ENCODE assay signal across 25 cellular contexts in the genomic region with DNA sequence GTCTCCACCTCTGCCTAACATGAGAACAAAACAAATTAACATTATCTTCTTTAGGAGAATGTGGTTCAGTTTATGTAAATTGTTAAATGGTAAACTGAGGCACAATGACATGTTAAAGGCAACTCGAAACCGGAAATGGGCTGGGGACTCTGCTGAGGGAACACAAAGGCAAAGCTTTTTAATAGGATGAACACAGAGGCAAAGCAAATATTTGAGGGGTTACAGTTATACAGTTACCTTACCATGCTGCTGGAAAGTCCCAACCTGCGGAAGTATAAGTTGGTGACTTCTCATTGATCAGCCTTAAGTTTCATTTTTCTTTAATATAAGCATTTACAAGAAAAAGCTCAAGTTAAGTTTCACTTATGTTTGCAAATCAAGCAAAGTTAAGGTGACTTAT.
"Had no signal": no experiment of that assay in that cellular context is flagged by ENCODE, and none has a peak within 500 bp of the region (broad histone marks: within the 10 kb centered on the region; RNA-seq: fewer than 3 reads in every experiment).

No MANE protein-coding gene starts in this region.

- H3K4me3 Mint-ChIP-seq: activated naive CD4-positive, alpha-beta T cell treated with anti-CD3 and anti-CD28 coated beads, Interleukin-2, amount 50 U/mL, for 24 hours; activated T-helper 1 cell treated with anti-CD3 and anti-CD28 coated beads, Interleukin-12 subunit alpha, Interleukin-12 subunit beta, Interleukin-2, Interleukin-4 antibody, amounts not matched to agents 30 ng/mL and 10 ng/mL and 1 ng/mL, durations not matched to agents 14 hours and 24 hours and 36 hours; dendritic cell treated with granulocyte-macrophage colony-stimulating factor and Interleukin-4, amounts not matched to agents 40 ng/mL and 50 ng/mL, for 4 days; natural killer cell treated with Interleukin-12 subunit alpha and Interleukin-12 subunit beta and Interleukin-15 and Interleukin-18, amount 100 ng/mL, for 72 hours; stimulated activated naive B cell treated with anti-CD40 and anti-IgM and Interleukin-4, amounts not matched to agents 10 μg/mL and 1 μg/mL and 100 μg/mL, for 72 hours; WTC11 had no signal

- H3K36me3 Mint-ChIP-seq: activated naive CD4-positive, alpha-beta T cell treated with anti-CD3 and anti-CD28 coated beads, Interleukin-2, amount 50 U/mL, for 24 hours; natural killer cell treated with Interleukin-12 subunit alpha and Interleukin-12 subunit beta and Interleukin-15 and Interleukin-18, amount 100 ng/mL, for 72 hours; stimulated activated naive B cell treated with anti-CD40 and anti-IgM and Interleukin-4, amounts not matched to agents 10 μg/mL and 1 μg/mL and 100 μg/mL, for 72 hours; WTC11 had no signal

- H3K27me3 ChIP-seq: adrenal gland, ascending aorta, brain microvascular endothelial cell, heart left ventricle, sigmoid colon, transverse colon had no signal

- H3K27ac ChIP-seq: adrenal gland, ascending aorta, brain microvascular endothelial cell, heart left ventricle, sigmoid colon, transverse colon had no signal

- H3K9me3 Mint-ChIP-seq: activated naive CD4-positive, alpha-beta T cell treated with anti-CD3 and anti-CD28 coated beads, Interleukin-2, amount 50 U/mL, for 24 hours; activated T-helper 1 cell treated with anti-CD3 and anti-CD28 coated beads, Interleukin-12 subunit alpha, Interleukin-12 subunit beta, Interleukin-2, Interleukin-4 antibody, amounts not matched to agents 30 ng/mL and 10 ng/mL and 1 ng/mL, durations not matched to agents 14 hours and 24 hours and 36 hours; WTC11 had no signal

- H3K27ac Mint-ChIP-seq: activated naive CD4-positive, alpha-beta T cell treated with anti-CD3 and anti-CD28 coated beads, Interleukin-2, amount 50 U/mL, for 24 hours; activated T-helper 1 cell treated with anti-CD3 and anti-CD28 coated beads, Interleukin-12 subunit alpha, Interleukin-12 subunit beta, Interleukin-2, Interleukin-4 antibody, amounts not matched to agents 30 ng/mL and 10 ng/mL and 1 ng/mL, durations not matched to agents 14 hours and 24 hours and 36 hours; dendritic cell treated with granulocyte-macrophage colony-stimulating factor and Interleukin-4, amounts not matched to agents 40 ng/mL and 50 ng/mL, for 4 days; natural killer cell treated with Interleukin-12 subunit alpha and Interleukin-12 subunit beta and Interleukin-15 and Interleukin-18, amount 100 ng/mL, for 72 hours; progenitor cell of endocrine pancreas; stimulated activated naive B cell treated with anti-CD40 and anti-IgM and Interleukin-4, amounts not matched to agents 10 μg/mL and 1 μg/mL and 100 μg/mL, for 72 hours; WTC11 had no signal

- DNase-seq: activated CD4-positive, alpha-beta T cell treated with anti-CD3 and anti-CD28 coated beads for 4 hours; activated CD4-positive, alpha-beta T cell treated with anti-CD3 and anti-CD28 coated beads, Interleukin-2, amount 50 U/mL, for 48 hours; activated gamma-delta T cell; adrenal gland; brain microvascular endothelial cell; caudate nucleus; effector CD4-positive, alpha-beta T cell; heart left ventricle; islet precursor cell; left cardiac atrium; retina; sigmoid colon; stimulated activated CD4-positive, alpha-beta T cell treated with anti-CD3 and anti-CD28 coated beads, Interleukin-15, amount 100 ng/mL, for 24 hours; stimulated activated CD8-positive, alpha-beta memory T cell treated with anti-CD3 and anti-CD28 coated beads, Interleukin-4, amount 100 ng/mL, for 48 hours; stimulated activated naive B cell treated with anti-CD40 and anti-IgM and Interleukin-4, amounts not matched to agents 10 μg/mL and 1 μg/mL and 100 μg/mL, for 72 hours; transverse colon had no signal

- H3K4me3 ChIP-seq: adrenal gland, ascending aorta, heart left ventricle, sigmoid colon, smooth muscle cell, transverse colon had no signal

- FAIRE-seq: endometrium had no signal

- H3K9me3 ChIP-seq: adrenal gland, ascending aorta, heart left ventricle, sigmoid colon, transverse colon had no signal

- ATAC-seq: heart left ventricle; left cardiac atrium; natural killer cell treated with Interleukin-12 subunit alpha and Interleukin-12 subunit beta and Interleukin-15 and Interleukin-18, amount 100 ng/mL, for 72 hours; stimulated activated naive B cell treated with anti-CD40 and anti-IgM and Interleukin-4, amounts not matched to agents 10 μg/mL and 1 μg/mL and 100 μg/mL, for 72 hours; WTC11 had no signal

- H3K27me3 Mint-ChIP-seq: activated naive CD4-positive, alpha-beta T cell treated with anti-CD3 and anti-CD28 coated beads, Interleukin-2, amount 50 U/mL, for 24 hours; dendritic cell treated with granulocyte-macrophage colony-stimulating factor and Interleukin-4, amounts not matched to agents 40 ng/mL and 50 ng/mL, for 4 days; natural killer cell treated with Interleukin-12 subunit alpha and Interleukin-12 subunit beta and Interleukin-15 and Interleukin-18, amount 100 ng/mL, for 72 hours; progenitor cell of endocrine pancreas; stimulated activated naive B cell treated with anti-CD40 and anti-IgM and Interleukin-4, amounts not matched to agents 10 μg/mL and 1 μg/mL and 100 μg/mL, for 72 hours had no signal

- H3K36me3 ChIP-seq: adrenal gland, ascending aorta, brain microvascular endothelial cell, heart left ventricle, sigmoid colon, transverse colon had no signal

- H3K4me1 Mint-ChIP-seq: activated naive CD4-positive, alpha-beta T cell treated with anti-CD3 and anti-CD28 coated beads, Interleukin-2, amount 50 U/mL, for 24 hours; stimulated activated naive B cell treated with anti-CD40 and anti-IgM and Interleukin-4, amounts not matched to agents 10 μg/mL and 1 μg/mL and 100 μg/mL, for 72 hours had no signal

- H3K4me1 ChIP-seq: ascending aorta, sigmoid colon, transverse colon had no signal
